Comparison of ENCODE assay signal across 1 cellular context in the genomic region with DNA sequence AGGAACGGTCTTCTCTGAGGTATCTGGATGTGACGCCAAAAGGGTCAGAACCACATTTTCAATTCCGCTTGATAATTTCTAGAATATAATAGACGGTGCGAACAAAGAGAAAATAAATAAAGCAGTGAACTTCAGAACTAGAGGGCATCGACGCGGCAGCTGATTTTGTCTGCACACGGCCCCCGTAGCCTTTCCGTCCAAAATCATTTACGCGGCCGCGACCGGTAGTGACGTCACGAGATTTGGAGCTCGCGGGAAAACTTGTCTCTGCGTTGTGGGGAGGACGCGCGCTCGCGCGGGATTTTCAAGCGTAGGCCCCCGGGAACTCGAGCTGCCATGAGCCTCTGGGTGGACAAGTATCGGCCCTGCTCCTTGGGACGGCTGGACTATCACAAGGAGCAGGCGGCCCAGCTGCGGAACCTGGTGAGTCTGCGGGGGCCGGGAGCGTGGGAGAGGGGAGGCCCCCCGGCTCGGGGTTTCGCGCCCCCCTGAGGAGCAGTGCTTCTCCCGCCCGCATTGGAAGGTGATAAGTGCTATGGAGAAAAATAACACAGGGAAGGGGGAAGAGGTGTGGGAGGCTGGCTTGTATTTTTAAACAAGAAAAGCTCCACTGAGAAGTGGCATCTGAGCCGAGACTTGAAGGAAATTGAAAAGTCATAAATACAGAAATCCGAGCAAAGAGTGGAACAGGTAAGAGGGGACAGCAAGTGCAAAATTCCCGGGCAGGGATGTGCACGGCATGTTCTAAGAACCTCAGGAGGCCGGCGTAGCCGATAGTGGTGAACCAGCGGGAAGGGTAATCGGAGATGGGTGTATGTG.
TF ChIP-seq lines count a peak whose summit lies in the region.

Gene RFC3 (plus strand): TSS at position 307 of the 819 bp plus-strand sequence. CDS start 30 bp downstream, at position 337.

TF ChIP-seq in K562, 482 proteins besides CTCF, POLR2A, EP300 and RAD21 (continued from another document and continues in another):
- TF ChIP-seq VEZF1 (CRISPR knock-in tag; IDR thresholded peaks at IDR 0.05), result peak; percentile 47
- TF ChIP-seq NR1H2 (CRISPR knock-in tag; IDR thresholded peaks at IDR 0.05), result no peak
- TF ChIP-seq, protein P1, sequence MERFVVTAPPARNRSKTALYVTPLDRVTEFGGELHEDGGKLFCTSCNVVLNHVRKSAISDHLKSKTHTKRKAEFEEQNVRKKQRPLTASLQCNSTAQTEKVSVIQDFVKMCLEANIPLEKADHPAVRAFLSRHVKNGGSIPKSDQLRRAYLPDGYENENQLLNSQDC (CRISPR knock-in tag; IDR thresholded peaks at IDR 0.05), result no peak
- TF ChIP-seq MTA2 (IDR thresholded peaks at IDR 0.05; ENCODE audit: low read depth), result no peak
- no peak for TF ChIP-seq EZH2 (IDR thresholded peaks at IDR 0.05; ENCODE audit: borderline replicate concordance, low read depth, low read length)
- TF ChIP-seq, protein P2, sequence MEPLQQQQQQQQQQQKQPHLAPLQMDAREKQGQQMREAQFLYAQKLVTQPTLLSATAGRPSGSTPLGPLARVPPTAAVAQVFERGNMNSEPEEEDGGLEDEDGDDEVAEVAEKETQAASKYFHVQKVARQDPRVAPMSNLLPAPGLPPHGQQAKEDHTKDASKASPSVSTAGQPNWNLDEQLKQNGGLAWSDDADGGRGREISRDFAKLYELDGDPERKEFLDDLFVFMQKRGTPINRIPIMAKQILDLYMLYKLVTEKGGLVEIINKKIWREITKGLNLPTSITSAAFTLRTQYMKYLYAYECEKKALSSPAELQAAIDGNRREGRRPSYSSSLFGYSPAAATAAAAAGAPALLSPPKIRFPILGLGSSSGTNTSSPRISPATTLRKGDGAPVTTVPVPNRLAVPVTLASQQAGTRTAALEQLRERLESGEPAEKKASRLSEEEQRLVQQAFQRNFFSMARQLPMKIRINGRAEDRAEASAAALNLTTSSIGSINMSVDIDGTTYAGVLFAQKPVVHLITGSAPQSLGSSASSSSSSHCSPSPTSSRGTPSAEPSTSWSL (CRISPR knock-in tag; IDR thresholded peaks at IDR 0.05; ENCODE audit: borderline replicate concordance), result no peak
- TF ChIP-seq PHB (CRISPR knock-in tag; IDR thresholded peaks at IDR 0.05), result no peak
- no peak for TF ChIP-seq NFXL1 (CRISPR knock-in tag; IDR thresholded peaks at IDR 0.05)
- no peak for TF ChIP-seq TCF7L2 (IDR thresholded peaks at IDR 0.05; ENCODE audit: low read depth, low read length)
- no peak for TF ChIP-seq COPS2 (conservative IDR thresholded peaks at IDR 0.05)
- TF ChIP-seq RFX7 (CRISPR knock-in tag; IDR thresholded peaks at IDR 0.05), result no peak
- peak; percentile 25; the same call in 1 of the 2 replicates for TF ChIP-seq KLF16 (IDR thresholded peaks at IDR 0.05)
- no peak for TF ChIP-seq DPF2 (IDR thresholded peaks at IDR 0.05)
- TF ChIP-seq ZBTB40 (IDR thresholded peaks at IDR 0.05), result peak; percentile 75
- no peak for TF ChIP-seq ZBTB40 (CRISPR knock-in tag; IDR thresholded peaks at IDR 0.05)
- no peak for TF ChIP-seq NFATC3 (IDR thresholded peaks at IDR 0.05)
- TF ChIP-seq ZNF3 (CRISPR knock-in tag; IDR thresholded peaks at IDR 0.05), result no peak
- TF ChIP-seq FOXK2 (conservative IDR thresholded peaks at IDR 0.05 in 1 of 2, IDR thresholded peaks at IDR 0.05 in 1 of 2; ENCODE audit: low read depth in 2 of 2), result 0 out of 4 replicates have a peak, but pooled peaks of 1 of the 2 experiments have one; percentile 43
- TF ChIP-seq PREB (CRISPR knock-in tag; IDR thresholded peaks at IDR 0.05), result no peak
- TF ChIP-seq RBFOX2 (IDR thresholded peaks at IDR 0.05; ENCODE audit: low read depth, low read length), result peak; percentile 96
- TF ChIP-seq FOXK1 (CRISPR knock-in tag; IDR thresholded peaks at IDR 0.05; ENCODE audit: borderline replicate concordance), result no peak
- TF ChIP-seq NR0B1 (IDR thresholded peaks at IDR 0.05; ENCODE audit: partially characterized antibody), result no peak
- TF ChIP-seq, protein P3, sequence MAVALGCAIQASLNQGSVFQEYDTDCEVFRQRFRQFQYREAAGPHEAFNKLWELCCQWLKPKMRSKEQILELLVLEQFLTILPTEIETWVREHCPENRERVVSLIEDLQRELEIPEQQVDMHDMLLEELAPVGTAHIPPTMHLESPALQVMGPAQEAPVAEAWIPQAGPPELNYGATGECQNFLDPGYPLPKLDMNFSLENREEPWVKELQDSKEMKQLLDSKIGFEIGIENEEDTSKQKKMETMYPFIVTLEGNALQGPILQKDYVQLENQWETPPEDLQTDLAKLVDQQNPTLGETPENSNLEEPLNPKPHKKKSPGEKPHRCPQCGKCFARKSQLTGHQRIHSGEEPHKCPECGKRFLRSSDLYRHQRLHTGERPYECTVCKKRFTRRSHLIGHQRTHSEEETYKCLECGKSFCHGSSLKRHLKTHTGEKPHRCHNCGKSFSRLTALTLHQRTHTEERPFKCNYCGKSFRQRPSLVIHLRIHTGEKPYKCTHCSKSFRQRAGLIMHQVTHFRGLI (CRISPR knock-in tag; IDR thresholded peaks at IDR 0.05), result no peak
- no peak for TF ChIP-seq PCBP2 (IDR thresholded peaks at IDR 0.05; ENCODE audit: low read depth, low read length, poor library complexity, severe bottlenecking)
- TF ChIP-seq, protein P4, sequence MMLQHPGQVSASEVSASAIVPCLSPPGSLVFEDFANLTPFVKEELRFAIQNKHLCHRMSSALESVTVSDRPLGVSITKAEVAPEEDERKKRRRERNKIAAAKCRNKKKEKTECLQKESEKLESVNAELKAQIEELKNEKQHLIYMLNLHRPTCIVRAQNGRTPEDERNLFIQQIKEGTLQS (IDR thresholded peaks at IDR 0.05), result peak; percentile 87
- TF ChIP-seq, protein P4 (CRISPR knock-in tag; conservative IDR thresholded peaks at IDR 0.05), result no peak
- TF ChIP-seq, protein P5, sequence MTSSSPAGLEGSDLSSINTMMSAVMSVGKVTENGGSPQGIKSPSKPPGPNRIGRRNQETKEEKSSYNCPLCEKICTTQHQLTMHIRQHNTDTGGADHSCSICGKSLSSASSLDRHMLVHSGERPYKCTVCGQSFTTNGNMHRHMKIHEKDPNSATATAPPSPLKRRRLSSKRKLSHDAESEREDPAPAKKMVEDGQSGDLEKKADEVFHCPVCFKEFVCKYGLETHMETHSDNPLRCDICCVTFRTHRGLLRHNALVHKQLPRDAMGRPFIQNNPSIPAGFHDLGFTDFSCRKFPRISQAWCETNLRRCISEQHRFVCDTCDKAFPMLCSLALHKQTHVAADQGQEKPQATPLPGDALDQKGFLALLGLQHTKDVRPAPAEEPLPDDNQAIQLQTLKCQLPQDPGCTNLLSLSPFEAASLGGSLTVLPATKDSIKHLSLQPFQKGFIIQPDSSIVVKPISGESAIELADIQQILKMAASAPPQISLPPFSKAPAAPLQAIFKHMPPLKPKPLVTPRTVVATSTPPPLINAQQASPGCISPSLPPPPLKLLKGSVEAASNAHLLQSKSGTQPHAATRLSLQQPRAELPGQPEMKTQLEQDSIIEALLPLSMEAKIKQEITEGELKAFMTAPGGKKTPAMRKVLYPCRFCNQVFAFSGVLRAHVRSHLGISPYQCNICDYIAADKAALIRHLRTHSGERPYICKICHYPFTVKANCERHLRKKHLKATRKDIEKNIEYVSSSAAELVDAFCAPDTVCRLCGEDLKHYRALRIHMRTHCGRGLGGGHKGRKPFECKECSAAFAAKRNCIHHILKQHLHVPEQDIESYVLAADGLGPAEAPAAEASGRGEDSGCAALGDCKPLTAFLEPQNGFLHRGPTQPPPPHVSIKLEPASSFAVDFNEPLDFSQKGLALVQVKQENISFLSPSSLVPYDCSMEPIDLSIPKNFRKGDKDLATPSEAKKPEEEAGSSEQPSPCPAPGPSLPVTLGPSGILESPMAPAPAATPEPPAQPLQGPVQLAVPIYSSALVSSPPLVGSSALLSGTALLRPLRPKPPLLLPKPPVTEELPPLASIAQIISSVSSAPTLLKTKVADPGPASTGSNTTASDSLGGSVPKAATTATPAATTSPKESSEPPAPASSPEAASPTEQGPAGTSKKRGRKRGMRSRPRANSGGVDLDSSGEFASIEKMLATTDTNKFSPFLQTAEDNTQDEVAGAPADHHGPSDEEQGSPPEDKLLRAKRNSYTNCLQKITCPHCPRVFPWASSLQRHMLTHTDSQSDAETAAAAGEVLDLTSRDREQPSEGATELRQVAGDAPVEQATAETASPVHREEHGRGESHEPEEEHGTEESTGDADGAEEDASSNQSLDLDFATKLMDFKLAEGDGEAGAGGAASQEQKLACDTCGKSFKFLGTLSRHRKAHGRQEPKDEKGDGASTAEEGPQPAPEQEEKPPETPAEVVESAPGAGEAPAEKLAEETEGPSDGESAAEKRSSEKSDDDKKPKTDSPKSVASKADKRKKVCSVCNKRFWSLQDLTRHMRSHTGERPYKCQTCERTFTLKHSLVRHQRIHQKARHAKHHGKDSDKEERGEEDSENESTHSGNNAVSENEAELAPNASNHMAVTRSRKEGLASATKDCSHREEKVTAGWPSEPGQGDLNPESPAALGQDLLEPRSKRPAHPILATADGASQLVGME (CRISPR knock-in tag; IDR thresholded peaks at IDR 0.05), result no peak
- TF ChIP-seq CC2D1A (IDR thresholded peaks at IDR 0.05), result peak; percentile 78
